29 cellular contexts compared by ENCODE assay signal in genomic region chr5:123174916-123175481, GRCh38.
DNase-seq lines count a peak whose midpoint lies in the region; ATAC-seq, FAIRE-seq and TF ChIP-seq lines count a peak whose summit lies in the region.
"Had no signal": no experiment of that assay in that cellular context is flagged by ENCODE, and none has a peak within 500 bp of the region (broad histone marks: within the 10 kb centered on the region; RNA-seq: fewer than 3 reads in every experiment).

No MANE protein-coding gene starts in this region.

- H3K36me3 ChIP-seq in HUES64 (ENCODE audit: insufficient read depth, low read length), result no peaks in the 10 kb centered on the region
- no peaks in the 10 kb centered on the region for H3K36me3 ChIP-seq in H1 (ENCODE audit: control insufficient read depth in 2 of 4, insufficient read depth in 4 of 4, low read length in 3 of 4)
- H3K36me3 ChIP-seq in neural progenitor cell, result no peaks in the 10 kb centered on the region
- H3K36me3 ChIP-seq in pancreas, result no peaks in the 10 kb centered on the region
- H3K36me3 ChIP-seq: adrenal gland, BLaER1, esophagus muscularis mucosa, heart left ventricle, ovary, suprapubic skin had no signal

- no peaks in the 10 kb centered on the region for H3K23me2 ChIP-seq in H1 (ENCODE audit: low read depth, low read length)

- no peaks in the 10 kb centered on the region for H3K36me3 Mint-ChIP-seq in neural progenitor cell
- H3K36me3 Mint-ChIP-seq: activated naive CD4-positive, alpha-beta T cell treated with anti-CD3 and anti-CD28 coated beads, Interleukin-2, amount 10 ng/mL, durations not matched to agents 7 days and 5 days; brain; immature natural killer cell had no signal

- no peak overlapping the region for H2AK5ac ChIP-seq in H1 (ENCODE audit: low read depth, low read length)

- intact Hi-C loops in pancreas (cut with DNase I), result no loop called here

- 38% methylated on average over 1 of the region's 1 CpG for WGBS in HUES64
- 15% methylated on average over 1 of the region's 1 CpG; no CpG with 5 or more reads in 1 of the 2 experiments for WGBS in H1 (ENCODE audit: extremely low coverage in 1 of 2, insufficient coverage in 1 of 2, insufficient read length in 1 of 2, insufficient replicate concordance in 2 of 2, low coverage in 1 of 2, low lambda C conversion rate in 2 of 2, missing lambda C conversion rate in 1 of 2), 2 experiments
- 14 to 22% methylated on average over 1 of the region's 1 CpG for WGBS in pancreas, 2 donors

- FAIRE-seq in H1 (lab: Jason Lieb, UNC) (peak; percentile 93), pancreas (lab: Jason Lieb, UNC) (no peak)
- FAIRE-seq: HTR-8/SVneo had no signal

- TF ChIP-seq CTCF in GM12864 (IDR thresholded peaks at IDR 0.05; ENCODE audit: low read depth, low read length, missing control alignments) (peak; percentile 21), H1 (IDR thresholded peaks at IDR 0.05; ENCODE audit: control extremely low read depth in 1 of 3, insufficient read depth in 1 of 3, low read depth in 1 of 3, low read length in 3 of 3) (peak; percentile 41 to 67 (median 50); a peak in 3 of 4 replicates), neural progenitor cell (IDR thresholded peaks at IDR 0.05) (peak; percentile 40), pancreas (IDR thresholded peaks at IDR 0.05) (no peak)

- no peak overlapping the region for H2BK20ac ChIP-seq in H1 (ENCODE audit: low read length)

- H3F3A ChIP-seq in neural progenitor cell (ENCODE audit: low read depth), result no peaks in the 10 kb centered on the region

- peaks cover 22% of the 10 kb centered on the region for H3K4me1 ChIP-seq in HUES64 (ENCODE audit: insufficient read depth, low read length)
- H3K4me1 ChIP-seq in H1 (replicated peaks in 1 of 4; ENCODE audit: control insufficient read depth in 3 of 4, insufficient read depth in 4 of 4, low read length in 3 of 4), result peaks cover 2 to 16% (median 8%) of the 10 kb centered on the region in 4 experiments; a peak in 5 of 7 replicates
- H3K4me1 ChIP-seq in neural progenitor cell, result peaks cover 6% of the 10 kb centered on the region
- H3K4me1 ChIP-seq in pancreas, result no peaks in the 10 kb centered on the region
- H3K4me1 ChIP-seq: adrenal gland, BLaER1 had no signal

- no peak overlapping the region for H3K4ac ChIP-seq in H1 (replicated peaks; ENCODE audit: insufficient read length, low read depth, low read length)

- H3K27me3 ChIP-seq in HUES64 (ENCODE audit: insufficient read depth, low read length), result no peaks in the 10 kb centered on the region
- H3K27me3 ChIP-seq in H1 (replicated peaks in 1 of 4; ENCODE audit: control insufficient read depth in 3 of 4, extremely low read depth in 1 of 4, insufficient read depth in 3 of 4, low read length in 3 of 4), result peaks cover 0 to 1% (median 0%) of the 10 kb centered on the region in 4 experiments; a peak in 3 of 7 replicates
- H3K27me3 ChIP-seq in neural progenitor cell, result no peaks in the 10 kb centered on the region
- H3K27me3 ChIP-seq in pancreas, result no peaks in the 10 kb centered on the region
- H3K27me3 ChIP-seq: adrenal gland, BLaER1, esophagus muscularis mucosa, heart left ventricle, ovary, suprapubic skin had no signal

- no peak overlapping the region for H4K91ac ChIP-seq in H1 (replicated peaks; ENCODE audit: insufficient read length, low read length)

- no peak overlapping the region for H2BK12ac ChIP-seq in H1 (ENCODE audit: low read depth, low read length)

- H3K79me2 ChIP-seq in H1 (ENCODE audit: control insufficient read depth in 1 of 2, insufficient read depth in 2 of 2, low read length in 2 of 2) (no peaks in the 10 kb centered on the region), neural progenitor cell (ENCODE audit: low read depth) (no peaks in the 10 kb centered on the region)

- H3K9me3 Mint-ChIP-seq in neural progenitor cell, result no peaks in the 10 kb centered on the region
- H3K9me3 Mint-ChIP-seq: activated naive CD4-positive, alpha-beta T cell treated with anti-CD3 and anti-CD28 coated beads, Interleukin-2, amount 10 ng/mL, durations not matched to agents 7 days and 5 days; activated T-helper 17 cell treated with anti-CD3 and anti-CD28 coated beads, Interleukin-2, amount 50 U/mL, for 72 hours; brain; immature natural killer cell; T-helper 2 cell treated with Interferon-gamma antibody and Interleukin-4, amounts not matched to agents 5 μg/mL and 100 μg/mL, for 36 hours had no signal

- no peak overlapping the region for H3K18ac ChIP-seq in H1 (ENCODE audit: extremely low read depth, low read length)

- ATAC-seq in pancreas (no peak), GM18505 (IDR thresholded peaks at IDR 0.05; ENCODE audit: unreplicated experiment) (no peak)
- ATAC-seq: activated T-helper 17 cell treated with anti-CD3 and anti-CD28 coated beads, Interleukin-2, amount 50 U/mL, for 72 hours; heart left ventricle had no signal

- no peaks in the 10 kb centered on the region for H3K27me3 Mint-ChIP-seq in neural progenitor cell (ENCODE audit: insufficient read depth, low read depth)
- H3K27me3 Mint-ChIP-seq: activated naive CD4-positive, alpha-beta T cell treated with anti-CD3 and anti-CD28 coated beads, Interleukin-2, amount 10 ng/mL, durations not matched to agents 7 days and 5 days had no signal

- H3K4me3 ChIP-seq in GM12864 (ENCODE audit: low read depth, low read length), result no peak overlapping the region
- no peak overlapping the region; the same call in 1 of the 2 replicates for H3K4me3 ChIP-seq in HUES64 (ENCODE audit: low read length)
- peak overlapping the region in 1 of 4 experiments; percentile 27; a peak in 1 of 8 replicates for H3K4me3 ChIP-seq in H1 (ENCODE audit: extremely low read depth in 1 of 4, insufficient read depth in 2 of 4, low read depth in 3 of 4, low read length in 4 of 4)
- H3K4me3 ChIP-seq in neural progenitor cell, result no peak overlapping the region
- H3K4me3 ChIP-seq in pancreas, result no peak overlapping the region
- H3K4me3 ChIP-seq: adrenal gland, BLaER1, esophagus muscularis mucosa, heart left ventricle, ovary, suprapubic skin had no signal

- H3K23ac ChIP-seq in H1 (ENCODE audit: insufficient read length), result no peak overlapping the region

- TF ChIP-seq POLR2A in H1 (IDR thresholded peaks at IDR 0.05; ENCODE audit: control extremely low read depth in 1 of 2, low read depth in 2 of 2, low read length in 2 of 2) (no peak), GM18505 (IDR thresholded peaks at IDR 0.05; ENCODE audit: borderline replicate concordance, extremely low read depth, insufficient read depth, insufficient read length) (no peak)

- CTCF ChIA-PET in H1 (lab: Charles Lee; ENCODE audit: partially characterized antibody), result interaction anchor here (0.6 to 4.3 kb wide), 17 partner anchors 9 to 393 kb away, joined by 3 to 22 read pairs (median 4); no protein-coding TSS in a partner anchor

- H3K4me2 ChIP-seq in H1 (ENCODE audit: insufficient read depth in 1 of 2, low read depth in 2 of 2, low read length in 2 of 2) (peak overlapping the region; percentile 35 to 61), neural progenitor cell (no peak overlapping the region)
- H3K4me2 ChIP-seq: BLaER1 had no signal

- H2AFZ ChIP-seq in H1 (ENCODE audit: low read length) (no peak overlapping the region), neural progenitor cell (replicated peaks) (no peak overlapping the region)

- no peak for DNase-seq in GM12864 (ENCODE audit: low read depth)
- peak in 1 of 2 experiments; percentile 21 for DNase-seq in H1 (ENCODE audit: low read depth in 1 of 2, low spot score in 2 of 2)
- DNase-seq in neural progenitor cell (ENCODE audit: low spot score), result peak; percentile 18
- no peak for DNase-seq in pancreas
- DNase-seq in SIG-M5 treated with dmso at 0.1 percent for 504 hours (lab: John Stamatoyannopoulos, UW; ENCODE audit: unreplicated experiment), result no peak
- DNase-seq: activated naive CD4-positive, alpha-beta T cell treated with anti-CD3 and anti-CD28 coated beads, Interleukin-2, amount 10 ng/mL, durations not matched to agents 7 days and 5 days; adrenal gland; dermis blood vessel endothelial cell; DMS153; foreskin melanocyte; heart left ventricle; immature natural killer cell; KG1; MM.1S; NCI-H2081; NCI-H226; NCI-H748 treated with DMSO at 0.1 percent for 48 hours; ovary; SIG-M5; stimulated activated naive CD4-positive, alpha-beta T cell treated with Interleukin-2 at 50 U/mL for 16 hours had no signal

- no peak overlapping the region for H2BK120ac ChIP-seq in H1 (replicated peaks; ENCODE audit: low read depth, low read length)

- no peak overlapping the region for H4K8ac ChIP-seq in H1 (ENCODE audit: extremely low read depth, insufficient read depth, low read length)

- H3K9me3 ChIP-seq in HUES64 (ENCODE audit: insufficient read depth, low read depth, low read length) (no peaks in the 10 kb centered on the region), H1 (ENCODE audit: insufficient read depth in 2 of 2, low read depth in 1 of 2, low read length in 1 of 2) (no peaks in the 10 kb centered on the region), neural progenitor cell (ENCODE audit: low read depth) (no peaks in the 10 kb centered on the region), pancreas (no peaks in the 10 kb centered on the region)
- H3K9me3 ChIP-seq: adrenal gland, BLaER1, esophagus muscularis mucosa, heart left ventricle, ovary, suprapubic skin had no signal

- H2BK5ac ChIP-seq in H1 (ENCODE audit: low read depth, low read length), result peak overlapping the region; percentile 38; the same call in 1 of the 2 replicates

- H3K27ac Mint-ChIP-seq in neural progenitor cell, result no peak overlapping the region
- H3K27ac Mint-ChIP-seq: activated naive CD4-positive, alpha-beta T cell treated with anti-CD3 and anti-CD28 coated beads, Interleukin-2, amount 10 ng/mL, durations not matched to agents 7 days and 5 days; activated T-helper 17 cell treated with anti-CD3 and anti-CD28 coated beads, Interleukin-2, amount 50 U/mL, for 72 hours; brain; immature natural killer cell; T-helper 2 cell treated with Interferon-gamma antibody and Interleukin-4, amounts not matched to agents 5 μg/mL and 100 μg/mL, for 36 hours had no signal

- H3K9ac ChIP-seq in HUES64 (ENCODE audit: low read depth, low read length) (no peak overlapping the region), H1 (replicated peaks in 1 of 4; ENCODE audit: extremely low read depth in 1 of 4, low read depth in 3 of 4, low read length in 3 of 4) (no peak overlapping the region), neural progenitor cell (no peak overlapping the region)
- H3K9ac ChIP-seq: BLaER1 had no signal

- no peak overlapping the region for H2BK15ac ChIP-seq in H1 (ENCODE audit: low read length)

- POLR2A ChIA-PET in H1 (lab: Charles Lee; ENCODE audit: partially characterized antibody), result interaction anchor here (0.8 to 1.3 kb wide), 4 partner anchors 11 to 88 kb away, joined by 3 read pairs; no protein-coding TSS in a partner anchor

- no peak overlapping the region for H4K5ac ChIP-seq in H1 (ENCODE audit: insufficient read length, low read depth, low read length)

- H3K27ac ChIP-seq in HUES64 (ENCODE audit: low read depth, low read length) (peak overlapping the region; percentile 74; the same call in 1 of the 2 replicates), H1 (ENCODE audit: low read depth, low read length) (no peak overlapping the region), neural progenitor cell (no peak overlapping the region), pancreas (no peak overlapping the region)
- H3K27ac ChIP-seq: adrenal gland, BLaER1, esophagus muscularis mucosa, heart left ventricle, ovary, suprapubic skin had no signal

- no peak for TF ChIP-seq EP300 in H1 (IDR thresholded peaks at IDR 0.05; ENCODE audit: borderline replicate concordance in 1 of 2, low read depth in 2 of 2, low read length in 2 of 2)

- no peak overlapping the region for H3K4me3 Mint-ChIP-seq in neural progenitor cell
- H3K4me3 Mint-ChIP-seq: activated naive CD4-positive, alpha-beta T cell treated with anti-CD3 and anti-CD28 coated beads, Interleukin-2, amount 10 ng/mL, durations not matched to agents 7 days and 5 days; activated T-helper 17 cell treated with anti-CD3 and anti-CD28 coated beads, Interleukin-2, amount 50 U/mL, for 72 hours; brain; immature natural killer cell; T-helper 2 cell treated with Interferon-gamma antibody and Interleukin-4, amounts not matched to agents 5 μg/mL and 100 μg/mL, for 36 hours had no signal

- H3K14ac ChIP-seq in H1 (ENCODE audit: insufficient read length), result no peak overlapping the region

- no peaks in the 10 kb centered on the region for H3K4me1 Mint-ChIP-seq in neural progenitor cell
- H3K4me1 Mint-ChIP-seq: activated naive CD4-positive, alpha-beta T cell treated with anti-CD3 and anti-CD28 coated beads, Interleukin-2, amount 10 ng/mL, durations not matched to agents 7 days and 5 days; activated T-helper 17 cell treated with anti-CD3 and anti-CD28 coated beads, Interleukin-2, amount 50 U/mL, for 72 hours; immature natural killer cell had no signal

- no peaks in the 10 kb centered on the region for H4K20me1 ChIP-seq in H1 (replicated peaks in 1 of 2; ENCODE audit: control insufficient read depth in 1 of 2, insufficient read depth in 2 of 2, low read length in 2 of 2)
- H4K20me1 ChIP-seq in neural progenitor cell (ENCODE audit: low read depth), result no peaks in the 10 kb centered on the region
- H4K20me1 ChIP-seq: BLaER1 had no signal

- H3K56ac ChIP-seq in H1 (replicated peaks; ENCODE audit: insufficient read length, low read depth, low read length), result no peak overlapping the region

- H3K79me1 ChIP-seq in H1 (ENCODE audit: low read depth, low read length), result no peaks in the 10 kb centered on the region

- TF ChIP-seq RAD21 in H1 (IDR thresholded peaks at IDR 0.05 in 1 of 2, conservative IDR thresholded peaks at IDR 0.05 in 1 of 2; ENCODE audit: low read depth in 2 of 2, low read length in 2 of 2), result peak; percentile 39 to 45

Comparison
In these comparisons a context has a peak if more than half of its experiments do, and no peak if none do; other contexts are left out.
1. CTCF ChIP-seq: peak in GM12864 (single experiment), H1 (3 of 3) and neural progenitor cell (single experiment); none in pancreas (0 of 4).